ENCODE assay signal across 8 cellular contexts in the genomic region with DNA sequence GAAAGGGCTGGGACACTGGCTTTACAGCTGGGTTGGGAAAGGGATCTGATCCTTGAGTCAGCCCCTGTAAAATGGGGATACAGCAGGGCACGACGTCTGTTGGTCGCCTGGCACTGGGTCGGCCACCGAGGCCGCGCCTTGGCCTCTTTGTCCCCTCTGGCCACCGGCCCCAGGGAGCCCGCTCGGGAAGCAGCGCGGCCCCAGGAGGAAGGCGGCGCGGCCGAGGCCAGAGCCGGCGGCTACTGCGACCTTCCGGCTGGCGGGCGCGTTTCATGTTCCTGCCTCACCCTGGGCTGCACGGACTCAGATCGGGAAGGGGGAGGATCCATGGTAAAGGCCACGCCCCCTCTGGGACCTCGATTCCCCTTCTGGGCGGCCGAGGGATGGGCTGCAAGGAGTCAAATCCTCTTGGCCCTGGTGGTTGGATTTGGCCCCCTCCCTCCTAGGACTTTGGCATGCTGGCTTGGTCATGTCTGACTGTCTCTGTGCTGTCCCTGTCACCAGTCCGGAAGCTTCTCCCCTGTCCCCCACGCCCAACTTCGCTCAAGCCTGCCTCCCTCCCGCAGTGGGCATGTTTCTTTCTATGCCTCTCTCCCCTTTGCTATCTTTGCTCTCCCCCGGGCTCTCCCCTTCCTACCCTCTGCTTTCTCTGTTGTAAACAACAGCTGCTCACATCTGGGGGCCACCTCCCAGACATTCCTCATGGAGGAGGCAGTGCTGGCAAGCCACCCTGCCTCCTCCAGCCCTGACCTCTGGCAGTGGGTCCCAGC. TPM values are rescaled to one million over a fixed set of nuclear protein-coding genes. Genes with fewer than 3 reads are reported as not detected.
A peak's percentile ranks its signal among the peaks of the same experiment; 100 is the strongest.
DNase-seq lines count a peak whose midpoint lies in the region; FAIRE-seq and TF ChIP-seq lines count a peak whose summit lies in the region.

No MANE protein-coding gene starts in this region.

- no peak for FAIRE-seq in frontal cortex (lab: Jason Lieb, UNC)

- H3K4me3 ChIP-seq in CD8-positive, alpha-beta memory T cell (ENCODE audit: low read length): no peak overlapping the region

- H3K36me3 Mint-ChIP-seq in CD8-positive, alpha-beta memory T cell: peaks cover 0 to 18% (median 0%) of the 10 kb centered on the region in 3 donors
- no peaks in the 10 kb centered on the region for H3K36me3 Mint-ChIP-seq in nephron progenitor cell (ENCODE audit: low read depth)

- no peaks in the 10 kb centered on the region for H3K27me3 ChIP-seq in CD8-positive, alpha-beta memory T cell (ENCODE audit: insufficient read depth, low read length, poor library complexity, severe bottlenecking)

- TF ChIP-seq CTCF in nephron progenitor cell (IDR thresholded peaks at IDR 0.05): no peak

- no peaks in the 10 kb centered on the region for H3K9me3 Mint-ChIP-seq in CD8-positive, alpha-beta memory T cell
- no peaks in the 10 kb centered on the region for H3K9me3 Mint-ChIP-seq in nephron progenitor cell

- H3K4me3 Mint-ChIP-seq in CD8-positive, alpha-beta memory T cell: no peak overlapping the region
- peak overlapping the region; percentile 62 for H3K4me3 Mint-ChIP-seq in nephron progenitor cell

- H3K4me1 ChIP-seq in CD8-positive, alpha-beta memory T cell (ENCODE audit: insufficient read depth, low read length): peaks cover 7% of the 10 kb centered on the region

- H3K27ac ChIP-seq in CD8-positive, alpha-beta memory T cell (ENCODE audit: low read depth, low read length): peak overlapping the region; percentile 61

- CTCF ChIA-PET in CD8-positive, alpha-beta memory T cell (lab: Charles Lee): no interaction called here

- H3K36me3 ChIP-seq in CD8-positive, alpha-beta memory T cell (ENCODE audit: insufficient read depth, low read length): no peaks in the 10 kb centered on the region

- no peaks in the 10 kb centered on the region for H3K9me3 ChIP-seq in CD8-positive, alpha-beta memory T cell (ENCODE audit: low read length)

- POLR2A ChIA-PET in CD8-positive, alpha-beta memory T cell (lab: Charles Lee): interaction anchor here (1.3 kb wide), 1 partner anchor 34 kb away, joined by 3 read pairs; no protein-coding TSS in a partner anchor

- no peak overlapping the region for H3K27ac Mint-ChIP-seq in CD8-positive, alpha-beta memory T cell
- H3K27ac Mint-ChIP-seq in nephron progenitor cell: peak overlapping the region; percentile 58

- H3K4me1 Mint-ChIP-seq in CD8-positive, alpha-beta memory T cell: peaks cover 4 to 11% (median 5%) of the 10 kb centered on the region in 3 donors
- peaks cover 63% of the 10 kb centered on the region for H3K4me1 Mint-ChIP-seq in nephron progenitor cell

- peaks cover 0 to 4% of the 10 kb centered on the region in 2 donors for H3K27me3 Mint-ChIP-seq in CD8-positive, alpha-beta memory T cell
- peaks cover 15% of the 10 kb centered on the region for H3K27me3 Mint-ChIP-seq in nephron progenitor cell (ENCODE audit: low read depth, poor library complexity)

- DNase-seq in CD8-positive, alpha-beta memory T cell: no peak
- DNase-seq in NCI-H82 treated with DMSO at 0.1 percent for 48 hours (lab: John Stamatoyannopoulos, UW; ENCODE audit: unreplicated experiment): peak; percentile 50
- DNase-seq in frontal cortex (ENCODE audit: low spot score in 2 of 2): peak; percentile 69 to 76
- DNase-seq in nephron progenitor cell: peak; percentile 94
- DNase-seq in NCI-H187 treated with DMSO at 0.1 percent for 48 hours (lab: John Stamatoyannopoulos, UW): no peak
- DNase-seq in NCI-H226: no peak
- no peak for DNase-seq in activated naive CD4-positive, alpha-beta T cell treated with anti-CD3 and anti-CD28 coated beads, Interleukin-2, amount 50 U/mL, for 16 hours
- no peak for DNase-seq in activated CD8-positive, alpha-beta memory T cell treated with anti-CD3 and anti-CD28 coated beads, Interleukin-2, amount 50 U/mL, for 48 hours

RNA-seq across cellular contexts. Expression of a gene that starts 25.8 kb away (rescaled TPM):
- 100 to 1,000 TPM; 110 to 111 TPM for total RNA-seq in CD8-positive, alpha-beta memory T cell
- 68.0 TPM for polyA plus RNA-seq in CD8-positive, alpha-beta memory T cell
- total RNA-seq in frontal cortex: 18.3 TPM

RNA-seq across cellular contexts. Expression of a gene that starts 26.0 kb away (rescaled TPM):
- total RNA-seq in CD8-positive, alpha-beta memory T cell: 10 to 100 TPM; 18.9 to 19.3 TPM
- 7.9 TPM for polyA plus RNA-seq in CD8-positive, alpha-beta memory T cell
- 0.82 TPM for total RNA-seq in frontal cortex

RNA-seq across cellular contexts. Expression of a gene that starts 42.6 kb away (rescaled TPM):
- 100 to 1,000 TPM; 108 to 111 TPM for total RNA-seq in CD8-positive, alpha-beta memory T cell
- polyA plus RNA-seq in CD8-positive, alpha-beta memory T cell: 72.3 TPM
- total RNA-seq in frontal cortex: 40.4 TPM

RNA-seq across cellular contexts. Expression of a gene that starts 49.0 kb away (rescaled TPM):
- 10 to 100 TPM; 15.8 to 20.0 TPM for total RNA-seq in CD8-positive, alpha-beta memory T cell
- polyA plus RNA-seq in CD8-positive, alpha-beta memory T cell: 0.23 TPM
- total RNA-seq in frontal cortex: 25.7 TPM

RNA-seq across cellular contexts. Expression of a gene that starts 50.0 kb away (rescaled TPM):
- 10 to 100 TPM; 13.9 to 14.1 TPM for total RNA-seq in CD8-positive, alpha-beta memory T cell
- 50.7 TPM for polyA plus RNA-seq in CD8-positive, alpha-beta memory T cell
- total RNA-seq in frontal cortex: 6.1 TPM

Comparison
In these comparisons a context has a peak if more than half of its experiments do, and no peak if none do; other contexts are left out.
1. DNase-seq: peak in NCI-H82 treated with DMSO at 0.1 percent for 48 hours (single experiment), frontal cortex (2 of 2) and nephron progenitor cell (single experiment); none in CD8-positive, alpha-beta memory T cell (0 of 5), NCI-H187 treated with DMSO at 0.1 percent for 48 hours (single experiment), NCI-H226 (single experiment), activated naive CD4-positive, alpha-beta T cell treated with anti-CD3 and anti-CD28 coated beads, Interleukin-2, amount 50 U/mL, for 16 hours (single experiment) and activated CD8-positive, alpha-beta memory T cell treated with anti-CD3 and anti-CD28 coated beads, Interleukin-2, amount 50 U/mL, for 48 hours (single experiment).
2. RNA of a gene that starts 26.0 kb away (total RNA-seq): 18.9 to 19.3 TPM in CD8-positive, alpha-beta memory T cell; 0.82 TPM in frontal cortex (single experiment); every median in the first group is over 10 times any median in the second.